In genomic region chr17:4144411-4144747, GRCh38 we compare ENCODE assay signal across 7 cellular contexts. TPM values are rescaled to one million over a fixed set of nuclear protein-coding genes. Genes with fewer than 3 reads are reported as not detected.
DNase-seq lines count a peak whose midpoint lies in the region; ATAC-seq and TF ChIP-seq lines count a peak whose summit lies in the region.

No MANE protein-coding gene starts in this region.

- H3K27me3 ChIP-seq in iPS-15b (ENCODE audit: control insufficient read depth, insufficient read depth, low read length): no peaks in the 10 kb centered on the region

- H3K36me3 Mint-ChIP-seq in HFFc6 (ENCODE audit: low read depth): no peaks in the 10 kb centered on the region; the same call in 1 of the 2 replicates
- H3K36me3 Mint-ChIP-seq in activated CD8-positive, alpha-beta T cell treated with anti-CD3 and anti-CD28 coated beads, Interleukin-2, amount 10 ng/mL, durations not matched to agents 7 days and 5 days (ENCODE audit: low read depth): peaks cover 7% of the 10 kb centered on the region
- H3K36me3 Mint-ChIP-seq in stimulated activated naive B cell treated with anti-CD40 and anti-IgM and Interleukin-4, amounts not matched to agents 10 μg/mL and 1 μg/mL and 100 μg/mL, for 72 hours: peaks cover 7 to 13% of the 10 kb centered on the region in 2 donors

- peak overlapping the region; percentile 98 for H3K4me3 Mint-ChIP-seq in HFFc6
- H3K4me3 Mint-ChIP-seq in activated CD8-positive, alpha-beta T cell treated with anti-CD3 and anti-CD28 coated beads, Interleukin-2, amount 10 ng/mL, durations not matched to agents 7 days and 5 days: peak overlapping the region; percentile 96
- peak overlapping the region; percentile 97 to 98 for H3K4me3 Mint-ChIP-seq in stimulated activated naive B cell treated with anti-CD40 and anti-IgM and Interleukin-4, amounts not matched to agents 10 μg/mL and 1 μg/mL and 100 μg/mL, for 72 hours

- H3K4me3 ChIP-seq in iPS-15b (ENCODE audit: low read depth, low read length): peak overlapping the region; percentile 93

- no peaks in the 10 kb centered on the region for H3K9me3 ChIP-seq in iPS-15b (ENCODE audit: control insufficient read depth, insufficient read depth, low read length)

- H3K27me3 Mint-ChIP-seq in HFFc6 (ENCODE audit: insufficient read depth): peaks cover 3% of the 10 kb centered on the region
- no peaks in the 10 kb centered on the region for H3K27me3 Mint-ChIP-seq in activated CD8-positive, alpha-beta T cell treated with anti-CD3 and anti-CD28 coated beads, Interleukin-2, amount 10 ng/mL, durations not matched to agents 7 days and 5 days (ENCODE audit: low read depth)
- H3K27me3 Mint-ChIP-seq in stimulated activated naive B cell treated with anti-CD40 and anti-IgM and Interleukin-4, amounts not matched to agents 10 μg/mL and 1 μg/mL and 100 μg/mL, for 72 hours: no peaks in the 10 kb centered on the region

- POLR2A ChIA-PET in activated CD8-positive, alpha-beta T cell treated with anti-CD3 and anti-CD28 coated beads, Interleukin-2, amount 10 ng/mL, durations not matched to agents 7 days and 5 days (lab: Charles Lee): interaction anchor here (0.5 to 4.8 kb wide), 17 partner anchors 11 to 289 kb away, joined by 3 to 47 read pairs (median 5); partner anchors contain the start of genes ANKFY1, SPNS3 and UBE2G1

- H3K4me1 Mint-ChIP-seq in HFFc6 (ENCODE audit: low read depth): peaks cover 36% of the 10 kb centered on the region
- peaks cover 41% of the 10 kb centered on the region for H3K4me1 Mint-ChIP-seq in activated CD8-positive, alpha-beta T cell treated with anti-CD3 and anti-CD28 coated beads, Interleukin-2, amount 10 ng/mL, durations not matched to agents 7 days and 5 days (ENCODE audit: low read depth)
- peaks cover 24 to 40% of the 10 kb centered on the region in 2 donors for H3K4me1 Mint-ChIP-seq in stimulated activated naive B cell treated with anti-CD40 and anti-IgM and Interleukin-4, amounts not matched to agents 10 μg/mL and 1 μg/mL and 100 μg/mL, for 72 hours

- peaks cover 4% of the 10 kb centered on the region for H3K4me1 ChIP-seq in iPS-15b (ENCODE audit: control insufficient read depth, insufficient read depth, low read length)

- no peak for ATAC-seq in activated CD8-positive, alpha-beta T cell treated with anti-CD3 and anti-CD28 coated beads, Interleukin-2, amount 10 ng/mL, durations not matched to agents 7 days and 5 days
- no peak for ATAC-seq in stimulated activated naive B cell treated with anti-CD40 and anti-IgM and Interleukin-4, amounts not matched to agents 10 μg/mL and 1 μg/mL and 100 μg/mL, for 72 hours (replicated peaks)

- no peak for TF ChIP-seq CTCF in HFFc6 (IDR thresholded peaks at IDR 0.05)

- no peaks in the 10 kb centered on the region for H3K36me3 ChIP-seq in iPS-15b (ENCODE audit: control insufficient read depth, insufficient read depth, low read length)

- DNase-seq in HFFc6: no peak
- DNase-seq in activated CD8-positive, alpha-beta T cell treated with anti-CD3 and anti-CD28 coated beads, Interleukin-2, amount 10 ng/mL, durations not matched to agents 7 days and 5 days: no peak
- no peak for DNase-seq in stimulated activated naive B cell treated with anti-CD40 and anti-IgM and Interleukin-4, amounts not matched to agents 10 μg/mL and 1 μg/mL and 100 μg/mL, for 72 hours
- no peak for DNase-seq in iPS-NIHi7 (ENCODE audit: extremely low spot score)
- DNase-seq in occipital lobe (lab: John Stamatoyannopoulos, UW): no peak
- no peak for DNase-seq in activated gamma-delta T cell (lab: John Stamatoyannopoulos, UW)

- no peaks in the 10 kb centered on the region for H3K9me3 Mint-ChIP-seq in HFFc6
- no peaks in the 10 kb centered on the region for H3K9me3 Mint-ChIP-seq in activated CD8-positive, alpha-beta T cell treated with anti-CD3 and anti-CD28 coated beads, Interleukin-2, amount 10 ng/mL, durations not matched to agents 7 days and 5 days (ENCODE audit: insufficient read depth)
- H3K9me3 Mint-ChIP-seq in stimulated activated naive B cell treated with anti-CD40 and anti-IgM and Interleukin-4, amounts not matched to agents 10 μg/mL and 1 μg/mL and 100 μg/mL, for 72 hours: no peaks in the 10 kb centered on the region

- peak overlapping the region; percentile 81 for H3K9ac ChIP-seq in iPS-15b (ENCODE audit: low read depth, low read length)

- H3K27ac Mint-ChIP-seq in HFFc6: peak overlapping the region; percentile 100
- peak overlapping the region; percentile 100 for H3K27ac Mint-ChIP-seq in activated CD8-positive, alpha-beta T cell treated with anti-CD3 and anti-CD28 coated beads, Interleukin-2, amount 10 ng/mL, durations not matched to agents 7 days and 5 days
- H3K27ac Mint-ChIP-seq in stimulated activated naive B cell treated with anti-CD40 and anti-IgM and Interleukin-4, amounts not matched to agents 10 μg/mL and 1 μg/mL and 100 μg/mL, for 72 hours: peak overlapping the region; percentile 100

- CTCF ChIA-PET in activated CD8-positive, alpha-beta T cell treated with anti-CD3 and anti-CD28 coated beads, Interleukin-2, amount 10 ng/mL, durations not matched to agents 7 days and 5 days (lab: Charles Lee): interaction anchor here (1.4 to 2.6 kb wide), 2 partner anchors 19 to 32 kb away, joined by 3 to 7 read pairs; no protein-coding TSS in a partner anchor

RNA-seq across cellular contexts. Expression of gene CYB5D2, which starts 1.4 kb away (rescaled TPM):
- 10 to 100 TPM; 12.5 to 22.2 (median 13.1) TPM for total RNA-seq in HFFc6 (2021; fragmentation: NEBNext Ultra II Directional; extraction: Animal tissue kit (Norgen Biotek cat#: 25700))
- 1 to 10 TPM; 4.6 to 5.8 TPM for total RNA-seq in activated CD8-positive, alpha-beta T cell treated with anti-CD3 and anti-CD28 coated beads, Interleukin-2, amount 10 ng/mL, durations not matched to agents 7 days and 5 days
- total RNA-seq in occipital lobe: 26.2 TPM

RNA-seq across cellular contexts. Expression of gene ZZEF1, which starts 1.5 kb away (rescaled TPM):
- 10 to 100 TPM; 19.3 to 26.6 (median 23.1) TPM for total RNA-seq in HFFc6 (2021; fragmentation: NEBNext Ultra II Directional; extraction: Animal tissue kit (Norgen Biotek cat#: 25700))
- 10 to 100 TPM; 54.1 to 55.3 TPM for total RNA-seq in activated CD8-positive, alpha-beta T cell treated with anti-CD3 and anti-CD28 coated beads, Interleukin-2, amount 10 ng/mL, durations not matched to agents 7 days and 5 days
- 44.5 TPM for total RNA-seq in occipital lobe
